ENCODE assay signal across 16 cellular contexts in the genomic region with DNA sequence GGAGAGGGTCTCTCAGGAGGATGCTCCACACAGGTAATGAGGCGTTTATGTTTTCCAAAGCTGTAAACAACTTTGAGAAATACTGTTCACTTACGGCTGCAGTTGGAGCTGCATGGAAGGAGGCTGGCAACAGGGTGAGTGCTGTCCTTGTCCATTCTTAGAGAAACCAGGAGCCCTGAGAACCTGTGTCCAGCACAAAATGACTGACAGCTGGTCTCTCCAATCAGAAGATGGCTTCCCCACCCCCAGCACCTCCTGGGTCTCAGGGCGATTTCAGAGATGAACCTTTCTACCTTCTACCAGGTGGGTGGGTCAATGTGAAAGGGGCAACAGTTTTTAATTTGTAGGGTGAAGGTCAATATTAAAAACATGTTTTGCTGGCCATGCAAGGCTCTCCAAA.
DNase-seq lines count a peak whose midpoint lies in the region; ATAC-seq and TF ChIP-seq lines count a peak whose summit lies in the region.
"Had no signal": no experiment of that assay in that cellular context is flagged by ENCODE, and none has a peak within 500 bp of the region (broad histone marks: within the 10 kb centered on the region; RNA-seq: fewer than 3 reads in every experiment).

No MANE protein-coding gene starts in this region.

- peaks cover 5% of the 10 kb centered on the region for H3K9me3 Mint-ChIP-seq in natural killer cell treated with Interleukin-12 subunit alpha and Interleukin-12 subunit beta and Interleukin-15 and Interleukin-18, amount 100 ng/mL, for 72 hours
- H3K9me3 Mint-ChIP-seq in natural killer cell (peaks cover 0 to 3% of the 10 kb centered on the region in 2 donors), H9 (peaks cover 4 to 9% of the 10 kb centered on the region in 2 experiments; a peak in 3 of 5 replicates), endodermal cell (peaks cover 1% of the 10 kb centered on the region)

- H4K5ac ChIP-seq in H9 (ENCODE audit: insufficient read length, low read depth, low read length) = no peak overlapping the region

- H3K56ac ChIP-seq in H9 (ENCODE audit: insufficient read length, low read depth, low read length) = no peak overlapping the region

- H3K9ac ChIP-seq in H9 (ENCODE audit: extremely low read depth, insufficient read length, low read length) (no peak overlapping the region), endodermal cell (ENCODE audit: extremely low read depth, low read length, poor library complexity, severe bottlenecking) (no peak overlapping the region)

- TF ChIP-seq CTCF in natural killer cell (IDR thresholded peaks at IDR 0.05) (no peak), H9 (conservative IDR thresholded peaks at IDR 0.05) (no peak), endodermal cell (conservative IDR thresholded peaks at IDR 0.05) (no peak), right atrium auricular region (IDR thresholded peaks at IDR 0.05) (no peak)

- no peaks in the 10 kb centered on the region for H3K4me1 Mint-ChIP-seq in natural killer cell treated with Interleukin-12 subunit alpha and Interleukin-12 subunit beta and Interleukin-15 and Interleukin-18, amount 100 ng/mL, for 72 hours (ENCODE audit: low read depth in 2 of 2)
- no peaks in the 10 kb centered on the region for H3K4me1 Mint-ChIP-seq in natural killer cell
- peaks cover 5 to 8% of the 10 kb centered on the region in 2 experiments for H3K4me1 Mint-ChIP-seq in H9
- no peaks in the 10 kb centered on the region for H3K4me1 Mint-ChIP-seq in endodermal cell
- H3K4me1 Mint-ChIP-seq: CD14-positive monocyte had no signal

- H3K4me2 ChIP-seq in H9 (ENCODE audit: insufficient read depth, insufficient read length, low read length) = no peak overlapping the region
- H3K4me2 ChIP-seq: GM23338 had no signal

- H3K9me3 ChIP-seq in H9 (ENCODE audit: control insufficient read depth, low read depth, low read length) (no peaks in the 10 kb centered on the region), endodermal cell (ENCODE audit: control insufficient read depth, low read length) (no peaks in the 10 kb centered on the region), right atrium auricular region (peaks cover 0 to 3% of the 10 kb centered on the region in 2 donors)
- H3K9me3 ChIP-seq: HAP-1 had no signal

- H3K23ac ChIP-seq in H9 (ENCODE audit: insufficient read length, low read depth, low read length) = no peak overlapping the region

- intact Hi-C loops in natural killer cell (cut with micrococcal nuclease) (no loop called here), posterior vena cava (cut with DNase I) (no loop called here)

- H3K18ac ChIP-seq in H9 (ENCODE audit: insufficient read length, low read depth, low read length) = no peak overlapping the region

- H3T11ph ChIP-seq in H9 (ENCODE audit: low read length) = no peak overlapping the region

- no peak overlapping the region for H3K27ac Mint-ChIP-seq in natural killer cell treated with Interleukin-12 subunit alpha and Interleukin-12 subunit beta and Interleukin-15 and Interleukin-18, amount 100 ng/mL, for 72 hours
- no peak overlapping the region for H3K27ac Mint-ChIP-seq in natural killer cell
- no peak overlapping the region for H3K27ac Mint-ChIP-seq in H9
- H3K27ac Mint-ChIP-seq in endodermal cell = no peak overlapping the region
- H3K27ac Mint-ChIP-seq: CD4-positive, alpha-beta T cell; CD8-positive, alpha-beta memory T cell; GM23338 had no signal

- H3K4me1 ChIP-seq in H9 (ENCODE audit: insufficient read depth, low read length) = no peaks in the 10 kb centered on the region
- no peaks in the 10 kb centered on the region for H3K4me1 ChIP-seq in endodermal cell (ENCODE audit: control insufficient read depth, insufficient read depth, low read length)
- H3K4me1 ChIP-seq in right atrium auricular region = no peaks in the 10 kb centered on the region
- H3K4me1 ChIP-seq: HAP-1 had no signal

- WGBS in H9 (ENCODE audit: extremely low coverage, insufficient read length, low lambda C conversion rate) = no CpG with 5 or more reads among the region's 3 CpGs
- 94 to 96% methylated on average over 2 to 3 of the region's 3 CpGs for WGBS in endodermal cell (ENCODE audit: insufficient coverage in 1 of 2, insufficient read length in 1 of 2), 2 experiments

- H2BK20ac ChIP-seq in H9 (ENCODE audit: low read depth, low read length, poor library complexity, severe bottlenecking) = no peak overlapping the region

- no peak overlapping the region for H3K27ac ChIP-seq in H9 (ENCODE audit: insufficient read length, low read depth, low read length)
- H3K27ac ChIP-seq in endodermal cell (ENCODE audit: low read depth, low read length) = no peak overlapping the region
- no peak overlapping the region for H3K27ac ChIP-seq in right atrium auricular region

- no peak overlapping the region for H2BK5ac ChIP-seq in H9 (ENCODE audit: insufficient read length, low read length)

- no peaks in the 10 kb centered on the region for H4K20me1 ChIP-seq in H9 (ENCODE audit: control insufficient read depth, insufficient read depth, insufficient read length)

- H2AK5ac ChIP-seq in H9 (ENCODE audit: insufficient read length, low read length) = no peak overlapping the region

- H2BK15ac ChIP-seq in H9 (ENCODE audit: low read depth, low read length) = no peak overlapping the region

- peak; percentile 18 for DNase-seq in natural killer cell treated with Interleukin-12 subunit alpha and Interleukin-12 subunit beta and Interleukin-15 and Interleukin-18, amount 100 ng/mL, for 72 hours (ENCODE audit: low spot score)
- DNase-seq in natural killer cell (no peak), H9 (peak; percentile 12), endodermal cell (peak; percentile 34), posterior vena cava (ENCODE audit: low spot score) (no peak), right atrium auricular region (ENCODE audit: low spot score) (no peak)
- DNase-seq: CD4-positive, alpha-beta T cell; CD8-positive, alpha-beta memory T cell; DMS 273 treated with DMSO at 0.1 percent for 48 hours; DMS79; EL; GDM1 had no signal

- H3K4me3 ChIP-seq in endodermal cell (ENCODE audit: low read length) (no peak overlapping the region), right atrium auricular region (no peak overlapping the region)
- H3K4me3 ChIP-seq: GM12878, GM23338, HAP-1 had no signal

- H3K27me3 Mint-ChIP-seq in natural killer cell treated with Interleukin-12 subunit alpha and Interleukin-12 subunit beta and Interleukin-15 and Interleukin-18, amount 100 ng/mL, for 72 hours = peaks cover 19 to 24% of the 10 kb centered on the region in 2 donors
- H3K27me3 Mint-ChIP-seq in natural killer cell (ENCODE audit: low read depth in 2 of 2) (peaks cover 17 to 23% of the 10 kb centered on the region in 2 donors), H9 (ENCODE audit: low read depth) (no peaks in the 10 kb centered on the region), endodermal cell (ENCODE audit: insufficient read depth) (peaks cover 4% of the 10 kb centered on the region)

- no peak overlapping the region for H4K8ac ChIP-seq in H9 (replicated peaks; ENCODE audit: insufficient read length, low read depth, low read length)

- H2BK120ac ChIP-seq in H9 (ENCODE audit: low read depth, low read length, poor library complexity, severe bottlenecking) = no peak overlapping the region

- no peak overlapping the region for H3K14ac ChIP-seq in H9 (ENCODE audit: insufficient read depth, low read length)

- H2BK12ac ChIP-seq in H9 (ENCODE audit: insufficient read length, low read depth, low read length) = no peak overlapping the region

- H3K23me2 ChIP-seq in H9 (ENCODE audit: insufficient read length, low read depth, low read length, poor library complexity, severe bottlenecking) = no peaks in the 10 kb centered on the region

- H3K36me3 Mint-ChIP-seq in natural killer cell treated with Interleukin-12 subunit alpha and Interleukin-12 subunit beta and Interleukin-15 and Interleukin-18, amount 100 ng/mL, for 72 hours = peaks cover 4% of the 10 kb centered on the region
- H3K36me3 Mint-ChIP-seq in natural killer cell = no peaks in the 10 kb centered on the region
- H3K36me3 Mint-ChIP-seq in H9 (ENCODE audit: insufficient read depth in 1 of 3, low read depth in 3 of 3) = peaks cover 0 to 5% (median 3%) of the 10 kb centered on the region in 3 experiments; a peak in 3 of 7 replicates
- H3K36me3 Mint-ChIP-seq in endodermal cell (ENCODE audit: low read depth) = no peaks in the 10 kb centered on the region
- H3K36me3 Mint-ChIP-seq: CD14-positive monocyte had no signal

- H3K4ac ChIP-seq in H9 (ENCODE audit: low read depth, low read length) = no peak overlapping the region

- H3K36me3 ChIP-seq in endodermal cell (ENCODE audit: control insufficient read depth, insufficient read depth, low read length) (no peaks in the 10 kb centered on the region), right atrium auricular region (no peaks in the 10 kb centered on the region)
- H3K36me3 ChIP-seq: HAP-1 had no signal

- no peaks in the 10 kb centered on the region for H3K79me1 ChIP-seq in H9 (ENCODE audit: insufficient read depth, low read depth, low read length, poor library complexity, severe bottlenecking)

- no peak overlapping the region for H2AFZ ChIP-seq in H9 (ENCODE audit: low read length)
- H2AFZ ChIP-seq: GM23338 had no signal

- no peaks in the 10 kb centered on the region for H3K79me2 ChIP-seq in H9 (ENCODE audit: insufficient read depth, low read length)

- no peak overlapping the region for H3K4me3 Mint-ChIP-seq in natural killer cell treated with Interleukin-12 subunit alpha and Interleukin-12 subunit beta and Interleukin-15 and Interleukin-18, amount 100 ng/mL, for 72 hours
- H3K4me3 Mint-ChIP-seq in natural killer cell (no peak overlapping the region), H9 (no peak overlapping the region), endodermal cell (no peak overlapping the region)
- H3K4me3 Mint-ChIP-seq: CD14-positive monocyte; CD4-positive, alpha-beta T cell; GM23338 had no signal

- ATAC-seq in natural killer cell treated with Interleukin-12 subunit alpha and Interleukin-12 subunit beta and Interleukin-15 and Interleukin-18, amount 100 ng/mL, for 72 hours = no peak
- no peak for ATAC-seq in natural killer cell
- ATAC-seq: GM12878, GM23338 had no signal

- no peak overlapping the region for H4K91ac ChIP-seq in H9 (ENCODE audit: insufficient read length, low read depth, low read length)

- H3K27me3 ChIP-seq in H9 (ENCODE audit: insufficient read depth, low read length) = no peaks in the 10 kb centered on the region
- no peaks in the 10 kb centered on the region for H3K27me3 ChIP-seq in endodermal cell (ENCODE audit: control insufficient read depth, insufficient read depth, low read length, poor library complexity, severe bottlenecking)
- no peaks in the 10 kb centered on the region for H3K27me3 ChIP-seq in right atrium auricular region

Comparison
In these comparisons a context has a peak if more than half of its experiments do, and no peak if none do; other contexts are left out.
1. DNase-seq: peak in natural killer cell treated with Interleukin-12 subunit alpha and Interleukin-12 subunit beta and Interleukin-15 and Interleukin-18, amount 100 ng/mL, for 72 hours (single experiment), H9 (single experiment) and endodermal cell (single experiment); none in natural killer cell (single experiment), posterior vena cava (single experiment) and right atrium auricular region (single experiment).